18 cellular contexts compared by ENCODE assay signal in genomic region chr1:233060595-233060994, GRCh38.
"Had no signal": no experiment of that assay in that cellular context is flagged by ENCODE, and none has a peak within 500 bp of the region (broad histone marks: within the 10 kb centered on the region; RNA-seq: fewer than 3 reads in every experiment).

No MANE protein-coding gene starts in this region.

- H3K27ac ChIP-seq: left lung, parathyroid adenoma, tibial artery had no signal

- ATAC-seq: left lung; sciatic nerve; stimulated activated effector memory CD8-positive, alpha-beta T cell treated with anti-CD3 and anti-CD28 coated beads, Interleukin-12 subunit alpha, Interleukin-12 subunit beta, amount 100 ng/mL, for 72 hours; stimulated activated naive CD8-positive, alpha-beta T cell treated with anti-CD3 and anti-CD28 coated beads, Interleukin-15, amount 100 ng/mL, for 72 hours had no signal

- FAIRE-seq: astrocyte, small intestine had no signal

- H3K4me1 ChIP-seq: left lung, parathyroid adenoma, tibial artery had no signal

- H3K27me3 ChIP-seq: left lung, tibial artery had no signal

- DNase-seq: activated CD4-positive, alpha-beta T cell treated with anti-CD3 and anti-CD28 coated beads, Interleukin-2, amount 50 U/mL, for 48 hours; activated naive CD4-positive, alpha-beta T cell treated with Interleukin-2 at 50 U/mL for 16 hours; activated naive CD8-positive, alpha-beta T cell treated with anti-CD3 and anti-CD28 coated beads for 36 hours; activated T-cell treated with anti-CD3 and anti-CD28 coated beads, Interleukin-2, amount 50 U/mL, for 48 hours; foreskin fibroblast; immature natural killer cell; kidney glomerular epithelial cell; left lung; nucleus accumbens; small intestine; stimulated activated CD4-positive, alpha-beta T cell treated with anti-CD3 and anti-CD28 coated beads, Interleukin-2, amount 100 ng/mL, for 24 hours; stimulated activated naive CD8-positive, alpha-beta T cell treated with anti-CD3 and anti-CD28 coated beads, Interleukin-15, amount 100 ng/mL, for 72 hours; T-helper 9 cell; tibial artery had no signal
